In the genomic region with DNA sequence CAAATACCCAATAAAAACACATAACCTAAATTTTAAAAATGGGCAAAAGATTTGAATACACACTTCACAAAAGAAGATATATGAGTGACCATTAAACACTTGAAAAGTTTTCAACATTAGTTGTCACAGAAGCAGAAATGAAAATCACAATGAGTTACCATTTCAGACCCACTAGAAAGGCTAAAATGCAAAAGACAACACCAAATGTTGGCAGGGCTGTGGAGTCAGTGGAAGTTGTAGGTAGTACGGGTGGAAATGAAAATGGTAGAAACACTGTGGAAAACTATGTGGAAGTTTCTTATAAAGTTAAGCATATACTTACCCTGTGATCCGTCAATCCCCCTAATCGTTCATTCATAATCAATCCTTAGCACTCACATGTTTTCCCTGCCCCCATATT, we compare ENCODE assay signal across 10 cellular contexts.
"Had no signal": no experiment of that assay in that cellular context is flagged by ENCODE, and none has a peak within 500 bp of the region (broad histone marks: within the 10 kb centered on the region; RNA-seq: fewer than 3 reads in every experiment).

No MANE protein-coding gene starts in this region.

- H3K4me1 ChIP-seq: HAP-1 had no signal

- DNase-seq: GOT3, H7, H9, HCEC 1CT, HFFc6 had no signal

- H2AFZ ChIP-seq: GM23338 had no signal

- FAIRE-seq: H1, H54 had no signal

- H3K4me3 ChIP-seq: GM23338, HAP-1 had no signal

- H3K9me3 ChIP-seq: HAP-1 had no signal

- H3K4me2 ChIP-seq: GM23338 had no signal

- H3K36me3 ChIP-seq: HAP-1 had no signal

- ATAC-seq: GM23338, HCT116 had no signal
